ENCODE assay signal across 9 cellular contexts in genomic region chr1:44714944-44715571, GRCh38. TPM values are rescaled to one million over a fixed set of nuclear protein-coding genes. Genes with fewer than 3 reads are reported as not detected.
DNase-seq lines count a peak whose midpoint lies in the region; ATAC-seq and TF ChIP-seq lines count a peak whose summit lies in the region.
"Had no signal": no experiment of that assay in that cellular context is flagged by ENCODE, and none has a peak within 500 bp of the region (broad histone marks: within the 10 kb centered on the region; RNA-seq: fewer than 3 reads in every experiment).

No MANE protein-coding gene starts in this region.

- ATAC-seq in HG03066 (IDR thresholded peaks at IDR 0.05; ENCODE audit: low read depth, unreplicated experiment) (peak; percentile 44), activated B cell treated with CpG ODN at 0.5 μM for 24 hours (ENCODE audit: low read depth) (peak; percentile 78), left lobe of liver (peak; percentile 99), HG02763 (IDR thresholded peaks at IDR 0.05; ENCODE audit: unreplicated experiment) (no peak)

- DNase-seq in DMS153 (lab: John Stamatoyannopoulos, UW) (peak; percentile 78), NCI-H460 (ENCODE audit: extremely low read depth, low read depth) (peak; percentile 53), activated B cell treated with CpG ODN at 0.5 μM for 24 hours (no peak), chondrocyte (ENCODE audit: low spot score) (no peak), left lobe of liver (ENCODE audit: low spot score) (peak; percentile 70)
- peak; percentile 38 for DNase-seq in stimulated activated CD8-positive, alpha-beta memory T cell treated with anti-CD3 and anti-CD28 coated beads, Interleukin-15, amount 100 ng/mL, for 1 hour (ENCODE audit: low read depth)

- CTCF ChIA-PET in activated B cell treated with CpG ODN at 0.5 μM for 24 hours (lab: Charles Lee), result interaction anchor here (0.8 to 8.3 kb wide), 4 partner anchors 13 to 105 kb away, joined by 3 to 54 read pairs (median 4); partner anchors contain the start of gene RNU5D-1

- no peaks in the 10 kb centered on the region for H3K27me3 Mint-ChIP-seq in activated B cell treated with CpG ODN at 0.5 μM for 24 hours
- peaks cover 12% of the 10 kb centered on the region for H3K27me3 Mint-ChIP-seq in chondrocyte (ENCODE audit: low read depth)

- H3K36me3 Mint-ChIP-seq in activated B cell treated with CpG ODN at 0.5 μM for 24 hours (ENCODE audit: low read depth) (no peaks in the 10 kb centered on the region), chondrocyte (ENCODE audit: low read depth) (no peaks in the 10 kb centered on the region)

- H3K27ac Mint-ChIP-seq in activated B cell treated with CpG ODN at 0.5 μM for 24 hours (peak overlapping the region; percentile 89), chondrocyte (ENCODE audit: unreplicated experiment) (no peak overlapping the region)

- TF ChIP-seq CTCF in activated B cell treated with CpG ODN at 0.5 μM for 24 hours (IDR thresholded peaks at IDR 0.05) (peak; percentile 72), chondrocyte (IDR thresholded peaks at IDR 0.05) (peak; percentile 94)

- POLR2A ChIA-PET in activated B cell treated with CpG ODN at 0.5 μM for 24 hours (lab: Charles Lee), result interaction anchor here (0.7 to 9.8 kb wide), 8 partner anchors 8 to 297 kb away, joined by 3 to 181 read pairs (median 6); partner anchors contain the start of genes ARMH1, PLK3, RNU5D-1 and TMEM53

- H3K9me3 Mint-ChIP-seq in activated B cell treated with CpG ODN at 0.5 μM for 24 hours, result no peaks in the 10 kb centered on the region
- H3K9me3 Mint-ChIP-seq in chondrocyte (ENCODE audit: low read depth), result no peaks in the 10 kb centered on the region

- intact Hi-C loops in activated B cell treated with CpG ODN at 0.5 μM for 24 hours (cut with micrococcal nuclease), result loop anchor here (1.0 to 2.0 kb wide), 3 partner anchors 14 to 310 kb away; partner anchors contain the start of genes RNF220 and UROD

- H3K4me3 Mint-ChIP-seq in activated B cell treated with CpG ODN at 0.5 μM for 24 hours (peak overlapping the region; percentile 58), chondrocyte (ENCODE audit: unreplicated experiment) (no peak overlapping the region)

- peaks cover 75% of the 10 kb centered on the region for H3K4me1 Mint-ChIP-seq in activated B cell treated with CpG ODN at 0.5 μM for 24 hours
- peaks cover 2% of the 10 kb centered on the region for H3K4me1 Mint-ChIP-seq in chondrocyte (ENCODE audit: low read depth)

RNA-seq across cellular contexts. Expression of gene RNU5D-1, which starts 15.9 kb away (rescaled TPM):
- not detected in 2 replicates for total RNA-seq in NCI-H460 (2014; rRNA removed; shearing (Covaris generic))
- not detected in 2 replicates for polyA plus RNA-seq in NCI-H460 (2014; cell fraction: nucleus; rRNA removed)
- not detected in 2 replicates for total RNA-seq in activated B cell treated with CpG ODN at 0.5 μM for 24 hours
- not detected in 3 replicates for total RNA-seq in chondrocyte
- not detected for total RNA-seq in left lobe of liver
- polyA plus RNA-seq: adipose tissue had no signal

RNA-seq across cellular contexts. Expression of gene KIF2C, which starts 24.6 kb away (rescaled TPM):
- 43.6 and 49.8 TPM in 2 replicates for total RNA-seq in NCI-H460 (2014; rRNA removed; shearing (Covaris generic))
- polyA plus RNA-seq in NCI-H460 (2014; cell fraction: nucleus; rRNA removed), result 48.2 and 61.3 TPM in 2 replicates
- 1.00 and 1.8 TPM in 2 replicates for total RNA-seq in activated B cell treated with CpG ODN at 0.5 μM for 24 hours
- total RNA-seq in chondrocyte, result 5.4 to 6.7 TPM (median 6.2 TPM) in 3 replicates
- 0.73 TPM for total RNA-seq in left lobe of liver

RNA-seq across cellular contexts. Expression of gene ARMH1, which starts 40.5 kb away (rescaled TPM):
- 0.62 TPM in 1 of 2 replicates, not detected in the other for total RNA-seq in NCI-H460 (2014; rRNA removed; shearing (Covaris generic))
- polyA plus RNA-seq in NCI-H460 (2014; cell fraction: nucleus; rRNA removed), result 0.20 and 1.9 TPM in 2 replicates
- 18.1 and 19.9 TPM in 2 replicates for total RNA-seq in activated B cell treated with CpG ODN at 0.5 μM for 24 hours
- 1.3 to 2.1 TPM (median 1.7 TPM) in 3 replicates for total RNA-seq in chondrocyte
- 14.7 TPM for total RNA-seq in left lobe of liver

RNA-seq across cellular contexts. Expression of gene TMEM53, which starts 40.8 kb away (rescaled TPM):
- 2.3 and 4.5 TPM in 2 replicates for total RNA-seq in NCI-H460 (2014; rRNA removed; shearing (Covaris generic))
- 1.6 and 4.4 TPM in 2 replicates for polyA plus RNA-seq in NCI-H460 (2014; cell fraction: nucleus; rRNA removed)
- total RNA-seq in activated B cell treated with CpG ODN at 0.5 μM for 24 hours (4.6 and 4.8 TPM in 2 replicates), chondrocyte (5.2 to 7.2 TPM (median 5.8 TPM) in 3 replicates), left lobe of liver (27.5 TPM)

Comparison
In these comparisons a context has a peak if more than half of its experiments do, and no peak if none do; other contexts are left out.
1. DNase-seq: peak in DMS153 (single experiment), NCI-H460 (single experiment), left lobe of liver (single experiment) and stimulated activated CD8-positive, alpha-beta memory T cell treated with anti-CD3 and anti-CD28 coated beads, Interleukin-15, amount 100 ng/mL, for 1 hour (single experiment); none in activated B cell treated with CpG ODN at 0.5 μM for 24 hours (single experiment) and chondrocyte (single experiment).